In genomic region chr20:50510706-50511401, GRCh38 we compare ENCODE assay signal across 8 cellular contexts. TPM values are rescaled to one million over a fixed set of nuclear protein-coding genes. Genes with fewer than 3 reads are reported as not detected.
DNase-seq lines count a peak whose midpoint lies in the region; ATAC-seq and TF ChIP-seq lines count a peak whose summit lies in the region.

No MANE protein-coding gene starts in this region.

- H3K36me3 ChIP-seq in GM23248 (ENCODE audit: low read depth) = no peaks in the 10 kb centered on the region
- H3K36me3 ChIP-seq in neural cell (ENCODE audit: insufficient read depth, low read length) = no peaks in the 10 kb centered on the region

- H3K27me3 ChIP-seq in GM23248 (replicated peaks; ENCODE audit: insufficient read depth) = no peaks in the 10 kb centered on the region
- no peaks in the 10 kb centered on the region for H3K27me3 ChIP-seq in neural cell (ENCODE audit: insufficient read depth, low read depth, low read length)

- H3K9ac ChIP-seq in GM23248 (peak overlapping the region; percentile 93), neural cell (ENCODE audit: low read length) (peak overlapping the region; percentile 92)

- no peak for TF ChIP-seq CTCF in neural cell (IDR thresholded peaks at IDR 0.05; ENCODE audit: poor library complexity, severe bottlenecking)

- H3K27me3 Mint-ChIP-seq in T-helper 2 cell treated with Interferon-gamma antibody and Interleukin-4, amounts not matched to agents 5 μg/mL and 100 μg/mL, for 36 hours (ENCODE audit: low read depth) = no peaks in the 10 kb centered on the region

- peaks cover 57% of the 10 kb centered on the region for H3K79me2 ChIP-seq in GM23248 (ENCODE audit: insufficient read depth)
- peaks cover 52% of the 10 kb centered on the region for H3K79me2 ChIP-seq in neural cell (replicated peaks; ENCODE audit: insufficient read depth, low read length)

- H3K4me1 ChIP-seq in GM23248 (ENCODE audit: insufficient read depth) = peaks cover 43% of the 10 kb centered on the region

- H3K27ac ChIP-seq in GM23248 (peak overlapping the region; percentile 77), epithelial cell of prostate (peak overlapping the region; percentile 84), neural cell (ENCODE audit: low read length) (peak overlapping the region; percentile 93)

- DNase-seq in ACHN = peak; percentile 17
- peak; percentile 41 for DNase-seq in GM23248
- no peak for DNase-seq in T-helper 2 cell treated with Interferon-gamma antibody and Interleukin-4, amounts not matched to agents 5 μg/mL and 100 μg/mL, for 36 hours (ENCODE audit: low spot score)
- no peak for DNase-seq in epithelial cell of prostate (ENCODE audit: low read depth, low spot score)
- DNase-seq in OCI-M2 (lab: John Stamatoyannopoulos, UW; ENCODE audit: unreplicated experiment) = no peak
- no peak for DNase-seq in NCI-H510A (lab: John Stamatoyannopoulos, UW)

- TF ChIP-seq RAD21 in neural cell (conservative IDR thresholded peaks at IDR 0.05) = no peak

- H2AFZ ChIP-seq in GM23248 (peak overlapping the region; percentile 75), neural cell (ENCODE audit: low read depth, low read length) (peak overlapping the region; percentile 3)

- ATAC-seq in HG03457 (IDR thresholded peaks at IDR 0.05; ENCODE audit: unreplicated experiment) = no peak

- peaks cover 45% of the 10 kb centered on the region for H3K4me1 Mint-ChIP-seq in T-helper 2 cell treated with Interferon-gamma antibody and Interleukin-4, amounts not matched to agents 5 μg/mL and 100 μg/mL, for 36 hours (ENCODE audit: low read depth)

- H3K27ac Mint-ChIP-seq in T-helper 2 cell treated with Interferon-gamma antibody and Interleukin-4, amounts not matched to agents 5 μg/mL and 100 μg/mL, for 36 hours = peak overlapping the region; percentile 98

- H3K4me3 ChIP-seq in GM23248 = peak overlapping the region; percentile 91
- peak overlapping the region; percentile 72 for H3K4me3 ChIP-seq in neural cell (ENCODE audit: low read length)

- H3K4me2 ChIP-seq in GM23248 (ENCODE audit: unreplicated experiment) (peak overlapping the region; percentile 98), neural cell (ENCODE audit: low read length) (peak overlapping the region; percentile 92)

- H3K4me3 Mint-ChIP-seq in T-helper 2 cell treated with Interferon-gamma antibody and Interleukin-4, amounts not matched to agents 5 μg/mL and 100 μg/mL, for 36 hours = peak overlapping the region; percentile 100

- H4K20me1 ChIP-seq in GM23248 (ENCODE audit: insufficient read depth) (no peaks in the 10 kb centered on the region), neural cell (ENCODE audit: insufficient read depth) (peaks cover 12% of the 10 kb centered on the region)

- H3K9me2 ChIP-seq in GM23248 (ENCODE audit: insufficient read depth) (no peaks in the 10 kb centered on the region), neural cell (ENCODE audit: insufficient read depth, low read length) (no peaks in the 10 kb centered on the region)

- peaks cover 32% of the 10 kb centered on the region for H3K36me3 Mint-ChIP-seq in T-helper 2 cell treated with Interferon-gamma antibody and Interleukin-4, amounts not matched to agents 5 μg/mL and 100 μg/mL, for 36 hours (ENCODE audit: low read depth)

- no peaks in the 10 kb centered on the region for H3K9me3 Mint-ChIP-seq in T-helper 2 cell treated with Interferon-gamma antibody and Interleukin-4, amounts not matched to agents 5 μg/mL and 100 μg/mL, for 36 hours

- H3K9me3 ChIP-seq in GM23248 (ENCODE audit: low read depth) (no peaks in the 10 kb centered on the region), neural cell (ENCODE audit: low read length) (no peaks in the 10 kb centered on the region)

- H3F3A ChIP-seq in GM23248 (ENCODE audit: insufficient read depth) (peaks cover 33% of the 10 kb centered on the region), neural cell (ENCODE audit: insufficient read depth, low read length, poor library complexity, severe bottlenecking) (no peaks in the 10 kb centered on the region)

- 0 to 3% methylated on average over 21 to 29 of the region's 29 CpGs for WGBS in GM23248 (ENCODE audit: low coverage in 1 of 2, low lambda C conversion rate in 2 of 2, missing lambda C conversion rate in 2 of 2), 2 experiments

- TF ChIP-seq EP300 in neural cell (conservative IDR thresholded peaks at IDR 0.05; ENCODE audit: poor library complexity, severe bottlenecking) = peak; percentile 1

- in situ Hi-C loops in ACHN (cut with HindIII; ENCODE audit: low pct_ligation_motif_present, low pct_unique_long_range_greater_than_20kb, low sequenced_read_pairs) = no loop called here
- in situ Hi-C loops in GM23248 (cut with MboI) = no loop called here

TF ChIP-seq in neural cell, 6 proteins besides CTCF, POLR2A, EP300 and RAD21:
- TF ChIP-seq TAF1 (IDR thresholded peaks at IDR 0.05; ENCODE audit: low read depth) (peak; percentile 6), EZH2 (IDR thresholded peaks at IDR 0.05; ENCODE audit: borderline replicate concordance, insufficient read depth, low read length, poor library complexity, severe bottlenecking) (no peak), MXI1 (conservative IDR thresholded peaks at IDR 0.05; ENCODE audit: poor library complexity, severe bottlenecking) (no peak), POLR2AphosphoS5 (IDR thresholded peaks at IDR 0.05) (no peak), REST (IDR thresholded peaks at IDR 0.05; ENCODE audit: borderline replicate concordance) (peak; percentile 61), SMC3 (conservative IDR thresholded peaks at IDR 0.05; ENCODE audit: poor library complexity) (no peak)

RNA-seq across cellular contexts. Expression of gene PTPN1, which starts 0.7 kb away (rescaled TPM):
- 22.8 and 27.9 TPM in 2 replicates for total RNA-seq in GM23248 (2014; rRNA removed; shearing (Covaris generic))
- 18.8 and 18.9 TPM in 2 replicates for polyA plus RNA-seq in GM23248 (2016; fragmentation: Nextera tagmentation; extraction: Ambion mirVana)
- polyA plus RNA-seq in neural cell = 44.5 and 48.1 TPM in 2 replicates
- polyA minus RNA-seq in neural cell = 64.3 and 65.4 TPM in 2 replicates

Comparison
In these comparisons a context has a peak if more than half of its experiments do, and no peak if none do; other contexts are left out.
1. DNase-seq: peak in ACHN (single experiment) and GM23248 (single experiment); none in T-helper 2 cell treated with Interferon-gamma antibody and Interleukin-4, amounts not matched to agents 5 μg/mL and 100 μg/mL, for 36 hours (single experiment), epithelial cell of prostate (single experiment), OCI-M2 (single experiment) and NCI-H510A (single experiment).
2. Peak in every context shown above with its lines, with median percentiles within 50 percentile points of each other: H3K27ac ChIP-seq.